25 cellular contexts compared by ENCODE assay signal in the genomic region with DNA sequence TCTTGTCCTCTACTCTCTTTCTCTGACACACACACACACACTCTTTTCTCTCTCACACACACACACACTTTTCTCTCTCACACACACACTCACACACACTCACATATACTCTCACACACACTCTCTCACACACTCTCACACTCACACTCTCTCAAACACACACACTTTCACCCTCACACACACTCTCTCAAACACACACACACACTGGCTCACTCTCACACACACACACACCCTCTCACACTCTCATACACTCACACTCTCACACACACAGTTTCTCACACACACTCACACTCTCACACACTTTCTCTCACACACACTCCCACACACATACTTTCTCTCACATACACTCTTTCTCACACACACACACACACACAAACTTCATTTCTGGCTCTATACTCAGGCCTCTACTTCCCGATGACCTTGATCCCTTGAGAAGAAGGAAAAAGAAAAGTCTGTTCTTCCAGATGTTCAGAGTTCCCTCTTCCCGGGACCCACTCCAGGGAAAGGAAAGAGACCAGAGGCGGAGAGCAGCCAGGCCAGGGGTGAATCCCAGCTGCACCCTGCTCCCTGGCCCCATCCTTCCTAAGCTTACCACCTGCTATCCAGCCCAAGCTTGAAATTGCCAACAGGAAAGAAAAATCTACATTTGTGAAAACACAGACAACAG.
DNase-seq lines count a peak whose midpoint lies in the region; ATAC-seq and TF ChIP-seq lines count a peak whose summit lies in the region.
"Had no signal": no experiment of that assay in that cellular context is flagged by ENCODE, and none has a peak within 500 bp of the region (broad histone marks: within the 10 kb centered on the region; RNA-seq: fewer than 3 reads in every experiment).

No MANE protein-coding gene starts in this region.

- POLR2A ChIA-PET in RWPE1 (lab: Yijun Ruan, JAX; ENCODE audit: low non-redundant PET): no interaction called here

- peak overlapping the region; percentile 33 for H3K27ac Mint-ChIP-seq in progenitor cell of endocrine pancreas
- H3K27ac Mint-ChIP-seq: CD4-positive, alpha-beta T cell had no signal

- ATAC-seq in Right ventricle myocardium inferior: peak; percentile 86
- no peak for ATAC-seq in GM21360 (IDR thresholded peaks at IDR 0.05; ENCODE audit: unreplicated experiment)
- ATAC-seq: Panc1 had no signal

- DNase-seq in Right ventricle myocardium inferior (ENCODE audit: missing footprints) (no peak), right atrium auricular region (ENCODE audit: low spot score) (no peak), left ventricle myocardium inferior (peak; percentile 31), progenitor cell of endocrine pancreas (ENCODE audit: low spot score, unreplicated experiment) (no peak), NCI-H2196 treated with DMSO at 0.1 percent for 48 hours (lab: John Stamatoyannopoulos, UW; ENCODE audit: unreplicated experiment) (no peak), DMS114 treated with DMSO at 0.1 percent for 48 hours (lab: John Stamatoyannopoulos, UW; ENCODE audit: unreplicated experiment) (no peak), RWPE1 (ENCODE audit: low spot score) (no peak)
- DNase-seq: ACHN; CD4-positive, alpha-beta T cell; COR-L47; DMS79 treated with DMSO at 0.1 percent for 48 hours; H9; KG1; NCI-H1105 treated with DMSO at 0.1 percent for 48 hours; NCI-H1694; NCI-H2081; NCI-H2171; NCI-H524 treated with DMSO at 0.1 percent for 48 hours; NCI-H82 had no signal

- H3K4me1 ChIP-seq in right atrium auricular region: no peaks in the 10 kb centered on the region
- no peaks in the 10 kb centered on the region for H3K4me1 ChIP-seq in left ventricle myocardium inferior
- H3K4me1 ChIP-seq: BLaER1 had no signal

- H3K27ac ChIP-seq in right atrium auricular region: no peak overlapping the region
- H3K27ac ChIP-seq in left ventricle myocardium inferior (replicated peaks): peak overlapping the region; percentile 51
- no peak overlapping the region for H3K27ac ChIP-seq in RWPE1
- H3K27ac ChIP-seq: 22Rv1, BLaER1, HL-60, SJSA1 had no signal

- no peak overlapping the region for H3K4me3 Mint-ChIP-seq in progenitor cell of endocrine pancreas (ENCODE audit: low read depth)
- H3K4me3 Mint-ChIP-seq: CD4-positive, alpha-beta T cell; H9 had no signal

- H3K4me3 ChIP-seq in right atrium auricular region (no peak overlapping the region), left ventricle myocardium inferior (no peak overlapping the region)
- H3K4me3 ChIP-seq: BLaER1, SJSA1 had no signal

- H3K4me1 Mint-ChIP-seq in progenitor cell of endocrine pancreas (ENCODE audit: low read depth): no peaks in the 10 kb centered on the region

- H3K36me3 Mint-ChIP-seq in progenitor cell of endocrine pancreas (ENCODE audit: insufficient read depth): peaks cover 2% of the 10 kb centered on the region

- CTCF ChIA-PET in RWPE1 (lab: Yijun Ruan, JAX): no interaction called here

- TF ChIP-seq CTCF in right atrium auricular region (IDR thresholded peaks at IDR 0.05): no peak
- no peak for TF ChIP-seq CTCF in left ventricle myocardium inferior (IDR thresholded peaks at IDR 0.05; ENCODE audit: borderline replicate concordance)
- TF ChIP-seq CTCF in progenitor cell of endocrine pancreas (IDR thresholded peaks at IDR 0.05; ENCODE audit: unreplicated experiment): no peak
- no peak for TF ChIP-seq CTCF in RWPE1 (conservative IDR thresholded peaks at IDR 0.05; ENCODE audit: low read depth)

- H3K27me3 Mint-ChIP-seq in progenitor cell of endocrine pancreas: peaks cover 3% of the 10 kb centered on the region
- H3K27me3 Mint-ChIP-seq: CD4-positive, alpha-beta T cell had no signal

- H3K36me3 ChIP-seq in right atrium auricular region: no peaks in the 10 kb centered on the region
- H3K36me3 ChIP-seq in left ventricle myocardium inferior: no peaks in the 10 kb centered on the region
- H3K36me3 ChIP-seq: BLaER1, SJSA1 had no signal

- peaks cover 0 to 1% of the 10 kb centered on the region in 2 donors for H3K9me3 ChIP-seq in right atrium auricular region
- peaks cover 3% of the 10 kb centered on the region for H3K9me3 ChIP-seq in left ventricle myocardium inferior (replicated peaks)
- H3K9me3 ChIP-seq: SJSA1 had no signal

- peaks cover 6% of the 10 kb centered on the region for H3K9me3 Mint-ChIP-seq in progenitor cell of endocrine pancreas (ENCODE audit: low read depth)

- H3K27me3 ChIP-seq in right atrium auricular region: no peaks in the 10 kb centered on the region
- no peaks in the 10 kb centered on the region for H3K27me3 ChIP-seq in left ventricle myocardium inferior (ENCODE audit: low read depth)
- H3K27me3 ChIP-seq: BLaER1, SJSA1 had no signal

- intact Hi-C loops in Right ventricle myocardium inferior (cut with DNase I) (no loop called here), left ventricle myocardium inferior (cut with micrococcal nuclease) (no loop called here)
